ENCODE assay signal across 21 cellular contexts in the genomic region with DNA sequence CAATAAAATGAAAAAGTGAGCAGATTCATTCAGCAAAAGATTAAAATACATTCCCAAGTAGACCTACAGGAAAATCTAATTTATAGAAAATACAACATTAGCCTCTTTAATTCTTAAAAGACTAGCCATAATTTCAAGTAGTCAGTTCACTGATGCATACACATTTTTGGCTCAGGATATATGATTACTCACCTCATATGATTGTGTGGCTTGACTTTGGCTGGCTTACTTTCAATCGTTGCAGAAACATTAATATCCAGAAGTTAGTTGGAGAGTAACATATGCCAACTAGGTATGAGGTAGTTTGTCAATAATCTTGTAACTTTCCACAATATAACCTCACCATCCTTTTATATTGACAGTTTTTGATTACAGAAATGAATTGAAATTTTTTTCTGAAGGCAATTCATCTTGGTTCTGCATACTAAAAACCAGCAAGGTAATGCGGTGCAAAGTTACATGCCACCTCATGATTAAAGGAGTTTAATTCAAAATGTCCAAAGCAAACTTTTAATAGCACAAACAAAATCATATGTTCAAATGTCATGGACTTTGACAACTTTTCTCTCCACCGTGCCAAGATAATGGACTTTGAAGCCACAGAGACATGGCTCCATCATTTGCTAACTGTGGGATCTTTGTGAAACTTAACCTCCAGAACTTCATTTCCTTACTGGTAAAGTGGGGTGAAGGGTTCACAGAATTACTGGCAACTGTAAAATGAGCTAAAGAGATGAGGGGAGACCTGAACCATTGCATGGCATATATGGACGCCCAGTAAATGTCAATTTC.
A peak's percentile ranks its signal among the peaks of the same experiment; 100 is the strongest.
DNase-seq lines count a peak whose midpoint lies in the region; ATAC-seq and TF ChIP-seq lines count a peak whose summit lies in the region.
"Had no signal": no experiment of that assay in that cellular context is flagged by ENCODE, and none has a peak within 500 bp of the region (broad histone marks: within the 10 kb centered on the region; RNA-seq: fewer than 3 reads in every experiment).

No MANE protein-coding gene starts in this region.

- no peak overlapping the region for H2AFZ ChIP-seq in PC-3 (ENCODE audit: low read length)
- H2AFZ ChIP-seq: hepatocyte had no signal

- H3K9me2 ChIP-seq in PC-3 (replicated peaks; ENCODE audit: low read length) = no peaks in the 10 kb centered on the region

- H3K79me2 ChIP-seq in PC-3 (ENCODE audit: low read length) = no peaks in the 10 kb centered on the region
- H3K79me2 ChIP-seq: hepatocyte had no signal

- no peaks in the 10 kb centered on the region for H3K9me3 ChIP-seq in PC-3 (ENCODE audit: low read length)
- H3K9me3 ChIP-seq in esophagus muscularis mucosa = no peaks in the 10 kb centered on the region
- H3K9me3 ChIP-seq: SJSA1, tibial nerve had no signal

- TF ChIP-seq POLR2A in esophagus muscularis mucosa (IDR thresholded peaks at IDR 0.05; ENCODE audit: low read depth) = no peak

- peak; percentile 70 for ATAC-seq in PC-3
- ATAC-seq in GM18498 (IDR thresholded peaks at IDR 0.05; ENCODE audit: unreplicated experiment) = no peak
- ATAC-seq in sciatic nerve = no peak
- ATAC-seq: activated naive CD4-positive, alpha-beta T cell treated with anti-CD3 and anti-CD28 coated beads, Interleukin-2, amount 50 U/mL, for 72 hours; activated T-cell treated with anti-CD3 and anti-CD28 coated beads, Interleukin-2, amount 50 U/mL, for 4 hours; left colon had no signal

- no peak for TF ChIP-seq EP300 in esophagus muscularis mucosa (IDR thresholded peaks at IDR 0.05)

- no peak overlapping the region for H3K9ac ChIP-seq in PC-3 (ENCODE audit: low read length)

- WGBS in esophagus muscularis mucosa = 71% methylated on average over 4 of the region's 4 CpGs

- CTCF ChIA-PET in PC-3 (lab: Charles Lee) = interaction anchor here (0.6 kb wide), 1 partner anchor 102 kb away, joined by 7 read pairs; no protein-coding TSS in a partner anchor

- POLR2A ChIA-PET in PC-3 (lab: Charles Lee; ENCODE audit: unreplicated experiment) = no interaction called here

- DNase-seq in DMS79 treated with DMSO at 0.1 percent for 48 hours (lab: John Stamatoyannopoulos, UW) = peak; percentile 50
- DNase-seq in DMS79 (lab: John Stamatoyannopoulos, UW) = no peak
- DNase-seq in PC-3 = peak; percentile 93
- peak; percentile 44 for DNase-seq in epithelial cell of esophagus (ENCODE audit: low read depth)
- peak; percentile 45 for DNase-seq in renal cortical epithelial cell (ENCODE audit: low read depth)
- no peak for DNase-seq in sciatic nerve (ENCODE audit: low spot score)
- no peak for DNase-seq in esophagus muscularis mucosa (ENCODE audit: extremely low spot score)
- DNase-seq: 8988T; activated CD4-positive, alpha-beta T cell treated with anti-CD3 and anti-CD28 coated beads, Interleukin-2, amount 50 U/mL, for 1 hour; activated T-cell treated with anti-CD3 and anti-CD28 coated beads, Interleukin-2, amount 50 U/mL, for 4 hours; CD4-positive, alpha-beta T cell; H9; left colon; NCI-H1092 treated with DMSO at 0.1 percent for 48 hours; stimulated activated CD4-positive, alpha-beta T cell treated with anti-CD3 and anti-CD28 coated beads, Interleukin-4, amount 100 ng/mL, for 4 hours had no signal

- H3K36me3 ChIP-seq in PC-3 (ENCODE audit: low read depth, low read length) (no peaks in the 10 kb centered on the region), esophagus muscularis mucosa (no peaks in the 10 kb centered on the region)
- H3K36me3 ChIP-seq: SJSA1, tibial nerve had no signal

- no peak for TF ChIP-seq CTCF in PC-3 (conservative IDR thresholded peaks at IDR 0.05; ENCODE audit: low read depth, low read length)
- no peak for TF ChIP-seq CTCF in epithelial cell of esophagus (IDR thresholded peaks at IDR 0.05; ENCODE audit: insufficient read depth, low read depth, low read length, missing control alignments)
- no peak for TF ChIP-seq CTCF in esophagus muscularis mucosa (IDR thresholded peaks at IDR 0.05)

- H3K27me3 ChIP-seq in PC-3 (ENCODE audit: low read length) (no peaks in the 10 kb centered on the region), esophagus muscularis mucosa (no peaks in the 10 kb centered on the region)
- H3K27me3 ChIP-seq: hepatocyte, SJSA1, tibial nerve had no signal

- no peaks in the 10 kb centered on the region for H4K20me1 ChIP-seq in PC-3 (ENCODE audit: low read length)

- H3F3A ChIP-seq in PC-3 (ENCODE audit: low read length, unreplicated experiment) = peaks cover 5% of the 10 kb centered on the region

- BruUV-seq in PC-3 (replicated peaks; lab: Mats Ljungman, UMichigan) = no TSS peak

- H3K4me1 ChIP-seq in PC-3 (ENCODE audit: insufficient read depth, low read length) (peaks cover 36% of the 10 kb centered on the region), esophagus muscularis mucosa (no peaks in the 10 kb centered on the region)
- H3K4me1 ChIP-seq: SJSA1, tibial nerve had no signal

- H3K4me3 ChIP-seq in PC-3 (ENCODE audit: low read length) = no peak overlapping the region
- no peak overlapping the region for H3K4me3 ChIP-seq in epithelial cell of esophagus (ENCODE audit: low read length)
- H3K4me3 ChIP-seq in esophagus muscularis mucosa = no peak overlapping the region
- H3K4me3 ChIP-seq: hepatocyte, SJSA1, skin epidermis, tibial nerve had no signal

- H3K27ac ChIP-seq in PC-3 (ENCODE audit: low read length) = no peak overlapping the region
- H3K27ac ChIP-seq in esophagus muscularis mucosa (replicated peaks in 1 of 4) = no peak overlapping the region
- H3K27ac ChIP-seq: hepatocyte, SJSA1, skin epidermis, tibial nerve had no signal

- intact Hi-C loops in PC-3 (cut with micrococcal nuclease) (loop anchor here (1.0 to 5.0 kb wide), 2 partner anchors 40 to 141 kb away; no protein-coding TSS in a partner anchor), sciatic nerve (cut with DNase I) (no loop called here), esophagus muscularis mucosa (cut with DNase I) (no loop called here)

- H3K4me2 ChIP-seq in PC-3 (ENCODE audit: low read length) = peak overlapping the region; percentile 43
- H3K4me2 ChIP-seq: hepatocyte had no signal

Comparison
In these comparisons a context has a peak if more than half of its experiments do, and no peak if none do; other contexts are left out.
1. DNase-seq: peak in DMS79 treated with DMSO at 0.1 percent for 48 hours (single experiment), PC-3 (single experiment), epithelial cell of esophagus (single experiment) and renal cortical epithelial cell (single experiment); none in DMS79 (single experiment), sciatic nerve (single experiment) and esophagus muscularis mucosa (single experiment).